In the genomic region with DNA sequence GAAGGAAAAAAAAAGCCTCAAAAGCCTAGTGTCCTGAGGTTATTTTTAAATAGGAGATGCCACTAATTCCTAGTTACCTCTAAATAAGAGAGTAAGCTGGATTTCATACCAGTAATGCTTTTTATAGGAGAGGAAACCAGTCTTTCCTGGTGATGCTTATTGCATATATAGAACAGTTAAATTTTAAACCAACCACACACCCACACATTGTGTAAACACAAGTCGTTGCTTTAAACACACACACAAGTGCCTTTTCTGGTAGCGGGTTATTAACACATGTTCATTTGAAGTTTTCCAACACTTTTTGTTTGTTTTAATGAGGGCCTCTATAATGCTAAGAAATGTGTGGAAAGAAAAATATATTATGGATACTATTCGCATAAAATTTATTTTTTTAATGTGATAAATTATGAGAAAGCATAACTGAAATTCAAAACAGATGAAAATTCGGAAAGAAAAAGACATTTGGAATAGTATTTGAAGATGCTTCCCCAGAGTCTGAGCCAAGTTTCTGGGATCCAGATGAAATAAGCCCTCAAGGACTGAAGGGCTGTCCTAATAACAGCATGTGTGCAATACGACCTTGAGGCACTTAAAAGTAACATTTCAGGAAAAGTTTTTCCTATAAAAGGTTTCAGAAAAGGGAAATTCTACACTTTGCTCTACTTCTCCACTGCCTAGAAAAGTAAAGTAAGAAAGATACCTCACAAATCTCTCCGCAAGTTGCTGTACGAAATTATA, we compare ENCODE assay signal across 8 cellular contexts. TPM values are rescaled to one million over a fixed set of nuclear protein-coding genes. Genes with fewer than 3 reads are reported as not detected.
DNase-seq lines count a peak whose midpoint lies in the region; ATAC-seq and TF ChIP-seq lines count a peak whose summit lies in the region.

No MANE protein-coding gene starts in this region.

- no peak for ATAC-seq in HG03039 (IDR thresholded peaks at IDR 0.05; ENCODE audit: unreplicated experiment)

- peaks cover 60% of the 10 kb centered on the region for H3K79me2 ChIP-seq in fibroblast of lung (ENCODE audit: control insufficient read depth, insufficient read depth, low read length)

- peak; percentile 8 for DNase-seq in GF-D8 (lab: John Stamatoyannopoulos, UW)
- no peak for DNase-seq in SJSA1 (ENCODE audit: low read depth in 1 of 2, low spot score in 2 of 2)
- peak; percentile 36 to 41 for DNase-seq in fibroblast of lung (ENCODE audit: low read depth in 2 of 2)
- no peak for DNase-seq in amniotic stem cell (lab: John Stamatoyannopoulos, UW)
- DNase-seq in Ammon's horn (ENCODE audit: low spot score) = no peak
- DNase-seq in stimulated activated naive CD4-positive, alpha-beta T cell (lab: John Stamatoyannopoulos, UW) = no peak

- H2AFZ ChIP-seq in fibroblast of lung (ENCODE audit: low read length) = no peak overlapping the region

- H3K27ac ChIP-seq in SJSA1 = no peak overlapping the region
- H3K27ac ChIP-seq in fibroblast of lung (ENCODE audit: insufficient read depth, low read length) = peak overlapping the region; percentile 89
- peak overlapping the region; percentile 87 for H3K27ac ChIP-seq in rectal smooth muscle tissue (ENCODE audit: low read depth, low read length)

- H3K4me1 ChIP-seq in SJSA1 (replicated peaks) (peaks cover 24% of the 10 kb centered on the region), fibroblast of lung (ENCODE audit: control insufficient read depth, extremely low read depth, insufficient read depth, low read length) (peaks cover 5% of the 10 kb centered on the region), rectal smooth muscle tissue (ENCODE audit: control insufficient read depth, insufficient read depth, low read length) (peaks cover 16% of the 10 kb centered on the region)

- H3K4me3 ChIP-seq in SJSA1 (peak overlapping the region; percentile 74), fibroblast of lung (replicated peaks in 1 of 4; ENCODE audit: control extremely low read depth in 1 of 4, insufficient read depth in 1 of 4, low read depth in 3 of 4, low read length in 4 of 4) (peak overlapping the region; percentile 80 to 93 (median 90)), rectal smooth muscle tissue (ENCODE audit: low read length) (peak overlapping the region; percentile 88)

- TF ChIP-seq CTCF in fibroblast of lung (conservative IDR thresholded peaks at IDR 0.05 in 1 of 2, IDR thresholded peaks at IDR 0.05 in 1 of 2; ENCODE audit: low read depth in 1 of 2, low read length in 2 of 2) = no peak

- H3K9ac ChIP-seq in fibroblast of lung (ENCODE audit: insufficient read depth, low read length) = no peak overlapping the region
- no peak overlapping the region for H3K9ac ChIP-seq in rectal smooth muscle tissue (ENCODE audit: low read length)

- H3K36me3 ChIP-seq in SJSA1 = peaks cover 43% of the 10 kb centered on the region
- H3K36me3 ChIP-seq in fibroblast of lung (ENCODE audit: control insufficient read depth, insufficient read depth, low read length) = peaks cover 3% of the 10 kb centered on the region
- H3K36me3 ChIP-seq in rectal smooth muscle tissue (ENCODE audit: control insufficient read depth, insufficient read depth, low read length) = no peaks in the 10 kb centered on the region

- H4K20me1 ChIP-seq in fibroblast of lung (ENCODE audit: control insufficient read depth, extremely low read depth, insufficient read depth, low read length) = no peaks in the 10 kb centered on the region

- H3K27me3 ChIP-seq in SJSA1 (replicated peaks) (no peaks in the 10 kb centered on the region), fibroblast of lung (ENCODE audit: control insufficient read depth, insufficient read depth, low read length) (no peaks in the 10 kb centered on the region), rectal smooth muscle tissue (ENCODE audit: control insufficient read depth, insufficient read depth, low read length) (no peaks in the 10 kb centered on the region)

- no peaks in the 10 kb centered on the region for H3K9me3 ChIP-seq in SJSA1 (replicated peaks)
- no peaks in the 10 kb centered on the region for H3K9me3 ChIP-seq in fibroblast of lung (ENCODE audit: control insufficient read depth, insufficient read depth, low read depth, low read length)

- H3K4me2 ChIP-seq in fibroblast of lung (ENCODE audit: extremely low read depth, insufficient read depth, low read length) = peak overlapping the region; percentile 84

RNA-seq across cellular contexts. Expression of gene ANTXR2, which starts 2.0 kb away (rescaled TPM):
- total RNA-seq in SJSA1 (2014; rRNA removed; shearing (Covaris generic)) = 57.8 and 72.0 TPM in 2 replicates
- 107 and 135 TPM in 2 replicates for total RNA-seq in fibroblast of lung
- polyA plus RNA-seq in fibroblast of lung = 85.3 and 88.4 TPM in 2 replicates
- 84.2 and 90.5 TPM in 2 replicates for polyA plus RNA-seq in fibroblast of lung (2012)
- 9.2 and 13.4 TPM in 2 replicates for polyA minus RNA-seq in fibroblast of lung (ENCODE audit: low replicate concordance)

Comparison
In these comparisons a context has a peak if more than half of its experiments do, and no peak if none do; other contexts are left out.
1. DNase-seq: peak in GF-D8 (single experiment) and fibroblast of lung (2 of 2); none in SJSA1 (0 of 2), amniotic stem cell (single experiment), Ammon's horn (single experiment) and stimulated activated naive CD4-positive, alpha-beta T cell (0 of 6).
2. Peak in every context shown above with its lines, with median percentiles within 50 percentile points of each other: H3K4me3 ChIP-seq.